11 cellular contexts compared by ENCODE assay signal in genomic region chr3:50405249-50405648, GRCh38. TPM values are rescaled to one million over a fixed set of nuclear protein-coding genes. Genes with fewer than 3 reads are reported as not detected.
DNase-seq lines count a peak whose midpoint lies in the region; ATAC-seq, FAIRE-seq and TF ChIP-seq lines count a peak whose summit lies in the region.
"Had no signal": no experiment of that assay in that cellular context is flagged by ENCODE, and none has a peak within 500 bp of the region (broad histone marks: within the 10 kb centered on the region; RNA-seq: fewer than 3 reads in every experiment).

No MANE protein-coding gene starts in this region.

- intact Hi-C loops in kidney (cut with DNase I): no loop called here

- CTCF ChIA-PET in HEK293 (lab: Yijun Ruan, JAX): no interaction called here

- H2AFZ ChIP-seq in hepatocyte: no peak overlapping the region

- H3K4me1 ChIP-seq in HEK293 (ENCODE audit: control insufficient read depth, insufficient read depth, low read length): no peaks in the 10 kb centered on the region
- H3K4me1 ChIP-seq in hepatocyte (ENCODE audit: insufficient read depth): no peaks in the 10 kb centered on the region
- H3K4me1 ChIP-seq in kidney (ENCODE audit: control insufficient read depth in 1 of 2, insufficient read depth in 1 of 2, low read depth in 1 of 2, low read length in 2 of 2): no peaks in the 10 kb centered on the region
- H3K4me1 ChIP-seq: heart right ventricle, upper lobe of right lung had no signal

- H3K36me3 ChIP-seq in HEK293 (ENCODE audit: control insufficient read depth in 2 of 2, insufficient read depth in 1 of 2, low read length in 2 of 2) (no peaks in the 10 kb centered on the region), hepatocyte (replicated peaks; ENCODE audit: insufficient read depth, low read depth) (no peaks in the 10 kb centered on the region), kidney (ENCODE audit: control insufficient read depth in 1 of 2, insufficient read depth in 2 of 2, low read length in 2 of 2) (no peaks in the 10 kb centered on the region)
- H3K36me3 ChIP-seq: heart right ventricle, upper lobe of right lung had no signal

- no peaks in the 10 kb centered on the region for H3K9me2 ChIP-seq in hepatocyte (replicated peaks; ENCODE audit: insufficient read depth)

- H3K4me3 ChIP-seq in HEK293 (ENCODE audit: low read depth, low read length): no peak overlapping the region
- H3K4me3 ChIP-seq in hepatocyte: no peak overlapping the region
- H3K4me3 ChIP-seq in kidney (ENCODE audit: low read length in 2 of 2): no peak overlapping the region
- H3K4me3 ChIP-seq: heart right ventricle, upper lobe of right lung had no signal

- no peak overlapping the region for H3K27ac ChIP-seq in HEK293 (ENCODE audit: extremely low read depth, low read depth, low read length)
- H3K27ac ChIP-seq in hepatocyte: no peak overlapping the region
- no peak overlapping the region for H3K27ac ChIP-seq in kidney (ENCODE audit: low read depth in 2 of 2, low read length in 2 of 2)
- H3K27ac ChIP-seq: heart right ventricle, upper lobe of right lung had no signal

- no peaks in the 10 kb centered on the region for H3K27me3 ChIP-seq in hepatocyte
- H3K27me3 ChIP-seq: heart right ventricle, upper lobe of right lung had no signal

- 24% methylated on average over 8 of the region's 8 CpGs for WGBS in hepatocyte (ENCODE audit: low lambda C conversion rate, missing lambda C conversion rate)

- H3K4me2 ChIP-seq in hepatocyte: no peak overlapping the region

- no peak for TF ChIP-seq CTCF in HEK293 (tag by site-specific recombination; IDR thresholded peaks at IDR 0.05)
- no peak for TF ChIP-seq CTCF in hepatocyte (IDR thresholded peaks at IDR 0.05; ENCODE audit: poor library complexity)
- TF ChIP-seq CTCF in kidney (IDR thresholded peaks at IDR 0.05; ENCODE audit: borderline replicate concordance, extremely low read depth, insufficient read depth): no peak

- DNase-seq in AG20443 (ENCODE audit: low spot score): peak; percentile 43
- peak; percentile 21 for DNase-seq in activated CD4-positive, alpha-beta T cell treated with anti-CD3 and anti-CD28 coated beads, Interleukin-2, amount 50 U/mL, for 1 hour
- peak; percentile 58 for DNase-seq in hepatocyte (ENCODE audit: low spot score)
- DNase-seq in kidney: no peak
- DNase-seq: heart right ventricle, upper lobe of right lung had no signal

- no peak overlapping the region for H3K9ac ChIP-seq in kidney (ENCODE audit: low read length in 2 of 2)

- H3K79me2 ChIP-seq in hepatocyte: no peaks in the 10 kb centered on the region

- POLR2A ChIA-PET in HEK293 (lab: Yijun Ruan, JAX): no interaction called here

- FAIRE-seq in kidney (lab: Jason Lieb, UNC): no peak

- H3K9me3 ChIP-seq in HEK293 (ENCODE audit: control insufficient read depth, insufficient read depth, low read depth, low read length): no peaks in the 10 kb centered on the region
- H3K9me3 ChIP-seq in hepatocyte (ENCODE audit: low read depth): no peaks in the 10 kb centered on the region
- H3K9me3 ChIP-seq in kidney (ENCODE audit: control insufficient read depth in 1 of 2, low read length in 2 of 2): no peaks in the 10 kb centered on the region
- H3K9me3 ChIP-seq: heart right ventricle, upper lobe of right lung had no signal

- H4K20me1 ChIP-seq in hepatocyte (ENCODE audit: insufficient read depth, poor library complexity, severe bottlenecking): no peaks in the 10 kb centered on the region

- ATAC-seq in HG03196 (IDR thresholded peaks at IDR 0.05; ENCODE audit: unreplicated experiment): no peak
- ATAC-seq in GM18909 (IDR thresholded peaks at IDR 0.05; ENCODE audit: poor library complexity, unreplicated experiment): no peak
- no peak for ATAC-seq in HG02642 (IDR thresholded peaks at IDR 0.05; ENCODE audit: poor library complexity, unreplicated experiment)
- ATAC-seq: heart right ventricle, upper lobe of right lung had no signal

TF ChIP-seq in HEK293, 187 proteins besides CTCF, POLR2A, EP300 and RAD21:
- TF ChIP-seq REST (tag by site-specific recombination; IDR thresholded peaks at IDR 0.05) (peak; percentile 97), SP7 (tag by site-specific recombination; IDR thresholded peaks at IDR 0.05) (no peak), HIC1 (tag by site-specific recombination; IDR thresholded peaks at IDR 0.05) (no peak), KLF17 (tag by site-specific recombination; IDR thresholded peaks at IDR 0.05) (no peak)

RNA-seq across cellular contexts. Expression of gene TMEM115, which starts 45.9 kb away (rescaled TPM):
- total RNA-seq in hepatocyte: 49.3 and 63.0 TPM in 2 replicates
- polyA plus RNA-seq in hepatocyte: 64.5 and 69.9 TPM in 2 replicates
- 40.1 TPM for total RNA-seq in kidney
- polyA plus RNA-seq in kidney (ENCODE audit: insufficient read depth, low read depth, low replicate concordance): 54.0 TPM

RNA-seq across cellular contexts. Expression of gene CYB561D2, which starts 54.6 kb away (rescaled TPM):
- total RNA-seq in hepatocyte: 31.0 and 37.3 TPM in 2 replicates
- polyA plus RNA-seq in hepatocyte: 40.5 and 46.9 TPM in 2 replicates
- 28.5 TPM for total RNA-seq in kidney
- polyA plus RNA-seq in kidney (ENCODE audit: insufficient read depth, low read depth, low replicate concordance): 38.8 TPM

RNA-seq across cellular contexts. Expression of gene NPRL2, which starts 54.7 kb away (rescaled TPM):
- 22.3 and 23.5 TPM in 2 replicates for total RNA-seq in hepatocyte
- 27.0 and 34.6 TPM in 2 replicates for polyA plus RNA-seq in hepatocyte
- 23.5 TPM for total RNA-seq in kidney
- polyA plus RNA-seq in kidney (ENCODE audit: insufficient read depth, low read depth, low replicate concordance): 39.8 TPM

RNA-seq across cellular contexts. Expression of gene ZMYND10, which starts 59.7 kb away (rescaled TPM):
- total RNA-seq in hepatocyte (0.20 and 0.44 TPM in 2 replicates), kidney (14.2 TPM)
- polyA plus RNA-seq in hepatocyte (0.18 and 0.77 TPM in 2 replicates), kidney (ENCODE audit: insufficient read depth, low read depth, low replicate concordance) (10.0 TPM)
- polyA plus RNA-seq: CD4-positive, alpha-beta memory T cell had no signal
